13 cellular contexts compared by ENCODE assay signal in the genomic region with DNA sequence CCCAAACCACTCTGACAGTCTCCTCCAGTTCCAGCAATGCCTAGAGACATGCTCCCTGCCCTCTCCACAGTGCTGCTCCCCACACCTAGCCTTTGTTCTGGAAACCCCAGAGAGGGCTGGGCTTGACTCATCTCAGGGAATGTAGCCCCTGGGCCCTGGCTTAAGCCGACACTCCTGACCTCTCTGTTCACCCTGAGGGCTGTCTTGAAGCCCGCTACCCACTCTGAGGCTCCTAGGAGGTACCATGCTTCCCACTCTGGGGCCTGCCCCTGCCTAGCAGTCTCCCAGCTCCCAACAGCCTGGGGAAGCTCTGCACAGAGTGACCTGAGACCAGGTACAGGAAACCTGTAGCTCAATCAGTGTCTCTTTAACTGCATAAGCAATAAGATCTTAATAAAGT. TPM values are rescaled to one million over a fixed set of nuclear protein-coding genes. Genes with fewer than 3 reads are reported as not detected.
A peak's percentile ranks its signal among the peaks of the same experiment; 100 is the strongest.
DNase-seq lines count a peak whose midpoint lies in the region; ATAC-seq, FAIRE-seq and TF ChIP-seq lines count a peak whose summit lies in the region.
"Had no signal": no experiment of that assay in that cellular context is flagged by ENCODE, and none has a peak within 500 bp of the region (broad histone marks: within the 10 kb centered on the region; RNA-seq: fewer than 3 reads in every experiment).

No MANE protein-coding gene starts in this region.

- no CpG with 5 or more reads among the region's 2 CpGs for WGBS in gastroesophageal sphincter (ENCODE audit: low coverage in 1 of 2), 2 donors
- 68 to 94% (median 86%) methylated on average over 2 of the region's 2 CpGs for WGBS in small intestine, 3 donors

- TF ChIP-seq POLR2A in gastroesophageal sphincter (IDR thresholded peaks at IDR 0.05) = no peak

- no peak for FAIRE-seq in small intestine (lab: Jason Lieb, UNC)
- FAIRE-seq: endometrium had no signal

- H3K27ac ChIP-seq in gastroesophageal sphincter = peak overlapping the region in 3 of 4 donors; percentile 52 to 64 (median 60)
- peak overlapping the region; percentile 34 to 72 for H3K27ac ChIP-seq in small intestine (ENCODE audit: low read depth in 1 of 2, low read length in 1 of 2)

- peak; percentile 32 for DNase-seq in ELF-1 (ENCODE audit: low read depth, low spot score)
- no peak for DNase-seq in T-helper 17 cell
- no peak for DNase-seq in small intestine
- no peak for DNase-seq in NCI-H128 (lab: John Stamatoyannopoulos, UW; ENCODE audit: unreplicated experiment)
- no peak for DNase-seq in cerebellum (ENCODE audit: low spot score)
- DNase-seq in NCI-H2081 (lab: John Stamatoyannopoulos, UW) = no peak
- DNase-seq in RKO (ENCODE audit: low spot score) = no peak
- DNase-seq: NCI-H69 had no signal

- peak overlapping the region; percentile 83 for H3K4me3 Mint-ChIP-seq in T-helper 17 cell

- no peaks in the 10 kb centered on the region for H3K27me3 ChIP-seq in gastroesophageal sphincter
- no peaks in the 10 kb centered on the region for H3K27me3 ChIP-seq in small intestine (ENCODE audit: control insufficient read depth in 2 of 2, insufficient read depth in 2 of 2, low read length in 2 of 2)

- H3K9me3 ChIP-seq in T-helper 17 cell (ENCODE audit: control insufficient read depth, low read length, poor library complexity, severe bottlenecking) (no peaks in the 10 kb centered on the region), gastroesophageal sphincter (no peaks in the 10 kb centered on the region), small intestine (ENCODE audit: control insufficient read depth, low read depth) (no peaks in the 10 kb centered on the region)

- H3K36me3 Mint-ChIP-seq in T-helper 17 cell (ENCODE audit: low read depth) = peaks cover 16% of the 10 kb centered on the region

- no peak for TF ChIP-seq EP300 in gastroesophageal sphincter (IDR thresholded peaks at IDR 0.05)

- no peaks in the 10 kb centered on the region for H3K27me3 Mint-ChIP-seq in T-helper 17 cell

- H3K4me3 ChIP-seq in gastroesophageal sphincter (no peak overlapping the region), small intestine (ENCODE audit: low read depth in 1 of 2, low read length in 2 of 2) (no peak overlapping the region)
- H3K4me3 ChIP-seq: GM23338 had no signal

- H3K27ac Mint-ChIP-seq in T-helper 17 cell = peak overlapping the region; percentile 97
- H3K27ac Mint-ChIP-seq: GM23338 had no signal

- TF ChIP-seq CTCF in gastroesophageal sphincter (IDR thresholded peaks at IDR 0.05) = no peak

- H3K36me3 ChIP-seq in gastroesophageal sphincter = peaks cover 0 to 49% of the 10 kb centered on the region in 2 donors
- H3K36me3 ChIP-seq in small intestine (ENCODE audit: control insufficient read depth in 2 of 2, insufficient read depth in 2 of 2, low read length in 2 of 2) = peaks cover 0 to 2% of the 10 kb centered on the region in 2 donors

- ATAC-seq in T-helper 17 cell (no peak), gastroesophageal sphincter (no peak)
- ATAC-seq: GM23338 had no signal

- peaks cover 0 to 69% (median 27%) of the 10 kb centered on the region in 3 donors for H3K4me1 ChIP-seq in gastroesophageal sphincter
- H3K4me1 ChIP-seq in small intestine (ENCODE audit: control insufficient read depth in 2 of 2, insufficient read depth in 1 of 2, low read depth in 1 of 2, low read length in 1 of 2) = peaks cover 0 to 12% of the 10 kb centered on the region in 2 donors

- peaks cover 44% of the 10 kb centered on the region for H3K4me1 Mint-ChIP-seq in T-helper 17 cell

RNA-seq across cellular contexts. Expression of a gene that starts 4.0 kb away (rescaled TPM):
- total RNA-seq in T-helper 17 cell (10 to 100 TPM; 43.2 to 45.0 TPM), gastroesophageal sphincter (10 to 100 TPM; 24.5 to 52.0 (median 32.7) TPM), cerebellum (11.5 TPM)
- 10 to 100 TPM; 35.7 to 74.6 (median 52.3) TPM for polyA plus RNA-seq in small intestine

RNA-seq across cellular contexts. Expression of a gene that starts 4.3 kb away (rescaled TPM):
- 10 to 100 TPM; 47.5 to 59.0 TPM for total RNA-seq in T-helper 17 cell
- 10 to 100 TPM in 3 of 4 donors, 1 to 10 TPM in 1; 9.7 to 25.1 (median 17.5) TPM for total RNA-seq in gastroesophageal sphincter
- polyA plus RNA-seq in small intestine = 10 to 100 TPM in 2 of 3 donors, 1 to 10 TPM in 1; 9.5 to 21.7 (median 13.0) TPM
- 38.8 TPM for total RNA-seq in cerebellum

RNA-seq across cellular contexts. Expression of a gene that starts 11.4 kb away (rescaled TPM):
- 10 to 100 TPM; 29.9 to 33.2 TPM for total RNA-seq in T-helper 17 cell
- total RNA-seq in gastroesophageal sphincter = 10 to 100 TPM; 17.5 to 29.4 (median 23.2) TPM
- polyA plus RNA-seq in small intestine = 10 to 100 TPM; 28.5 to 49.9 (median 36.2) TPM
- 22.5 TPM for total RNA-seq in cerebellum

RNA-seq across cellular contexts. Expression of a gene that starts 21.2 kb away (rescaled TPM):
- total RNA-seq in T-helper 17 cell = 10 to 100 TPM in 1 of 2 donors, 1 to 10 TPM in 1; 9.1 to 14.0 TPM
- total RNA-seq in gastroesophageal sphincter = 10 to 100 TPM in 2 of 4 donors, 1 to 10 TPM in 2; 1.8 to 21.5 (median 11.2) TPM
- polyA plus RNA-seq in small intestine = 10 to 100 TPM; 38.7 to 100.0 (median 82.7) TPM
- not detected for total RNA-seq in cerebellum
- total RNA-seq: Daoy, M059J had no signal
